1 cellular context compared by ENCODE assay signal in genomic region chr6:43367245-43367984, GRCh38.
TF ChIP-seq lines count a peak whose summit lies in the region.

No MANE protein-coding gene starts in this region.

TF ChIP-seq in SK-N-SH, 30 proteins besides CTCF, POLR2A, EP300 and RAD21 (continued from another document):
- TF ChIP-seq, protein P1, sequence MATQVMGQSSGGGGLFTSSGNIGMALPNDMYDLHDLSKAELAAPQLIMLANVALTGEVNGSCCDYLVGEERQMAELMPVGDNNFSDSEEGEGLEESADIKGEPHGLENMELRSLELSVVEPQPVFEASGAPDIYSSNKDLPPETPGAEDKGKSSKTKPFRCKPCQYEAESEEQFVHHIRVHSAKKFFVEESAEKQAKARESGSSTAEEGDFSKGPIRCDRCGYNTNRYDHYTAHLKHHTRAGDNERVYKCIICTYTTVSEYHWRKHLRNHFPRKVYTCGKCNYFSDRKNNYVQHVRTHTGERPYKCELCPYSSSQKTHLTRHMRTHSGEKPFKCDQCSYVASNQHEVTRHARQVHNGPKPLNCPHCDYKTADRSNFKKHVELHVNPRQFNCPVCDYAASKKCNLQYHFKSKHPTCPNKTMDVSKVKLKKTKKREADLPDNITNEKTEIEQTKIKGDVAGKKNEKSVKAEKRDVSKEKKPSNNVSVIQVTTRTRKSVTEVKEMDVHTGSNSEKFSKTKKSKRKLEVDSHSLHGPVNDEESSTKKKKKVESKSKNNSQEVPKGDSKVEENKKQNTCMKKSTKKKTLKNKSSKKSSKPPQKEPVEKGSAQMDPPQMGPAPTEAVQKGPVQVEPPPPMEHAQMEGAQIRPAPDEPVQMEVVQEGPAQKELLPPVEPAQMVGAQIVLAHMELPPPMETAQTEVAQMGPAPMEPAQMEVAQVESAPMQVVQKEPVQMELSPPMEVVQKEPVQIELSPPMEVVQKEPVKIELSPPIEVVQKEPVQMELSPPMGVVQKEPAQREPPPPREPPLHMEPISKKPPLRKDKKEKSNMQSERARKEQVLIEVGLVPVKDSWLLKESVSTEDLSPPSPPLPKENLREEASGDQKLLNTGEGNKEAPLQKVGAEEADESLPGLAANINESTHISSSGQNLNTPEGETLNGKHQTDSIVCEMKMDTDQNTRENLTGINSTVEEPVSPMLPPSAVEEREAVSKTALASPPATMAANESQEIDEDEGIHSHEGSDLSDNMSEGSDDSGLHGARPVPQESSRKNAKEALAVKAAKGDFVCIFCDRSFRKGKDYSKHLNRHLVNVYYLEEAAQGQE (IDR thresholded peaks at IDR 0.05; ENCODE audit: low read depth, low read length): no peak
- TF ChIP-seq, protein P2, sequence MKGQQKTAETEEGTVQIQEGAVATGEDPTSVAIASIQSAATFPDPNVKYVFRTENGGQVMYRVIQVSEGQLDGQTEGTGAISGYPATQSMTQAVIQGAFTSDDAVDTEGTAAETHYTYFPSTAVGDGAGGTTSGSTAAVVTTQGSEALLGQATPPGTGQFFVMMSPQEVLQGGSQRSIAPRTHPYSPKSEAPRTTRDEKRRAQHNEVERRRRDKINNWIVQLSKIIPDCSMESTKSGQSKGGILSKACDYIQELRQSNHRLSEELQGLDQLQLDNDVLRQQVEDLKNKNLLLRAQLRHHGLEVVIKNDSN (IDR thresholded peaks at IDR 0.05; ENCODE audit: borderline replicate concordance, low read depth): no peak
- TF ChIP-seq SMC3 (IDR thresholded peaks at IDR 0.05; ENCODE audit: low read depth, low read length): no peak
- no peak for TF ChIP-seq FOXJ3 (CRISPR knock-in tag; IDR thresholded peaks at IDR 0.05)
